8 cellular contexts compared by ENCODE assay signal in genomic region chr10:12195281-12195602, GRCh38. TPM values are rescaled to one million over a fixed set of nuclear protein-coding genes. Genes with fewer than 3 reads are reported as not detected.
DNase-seq lines count a peak whose midpoint lies in the region; ATAC-seq and TF ChIP-seq lines count a peak whose summit lies in the region.

No MANE protein-coding gene starts in this region.

- H3K36me3 ChIP-seq in heart left ventricle = peaks cover 0 to 23% (median 19%) of the 10 kb centered on the region in 9 donors
- H3K36me3 ChIP-seq in HUES6 (ENCODE audit: control insufficient read depth, insufficient read depth, low read length) = peaks cover 22% of the 10 kb centered on the region

- H3K4me1 ChIP-seq in heart left ventricle (peaks cover 0 to 55% (median 25%) of the 10 kb centered on the region in 12 donors), HUES6 (ENCODE audit: control insufficient read depth, insufficient read depth, low read length) (no peaks in the 10 kb centered on the region)

- peaks cover 4 to 10% of the 10 kb centered on the region in 2 donors for H3K36me3 Mint-ChIP-seq in naive B cell

- no peak for DNase-seq in heart left ventricle
- DNase-seq in cardiac septum (ENCODE audit: low spot score) = no peak
- peak; percentile 51 for DNase-seq in cerebellum (ENCODE audit: low spot score)
- no peak for DNase-seq in naive B cell
- no peak for DNase-seq in NCI-H226
- no peak for DNase-seq in posterior vena cava (ENCODE audit: low spot score)
- DNase-seq in AML-193 (lab: John Stamatoyannopoulos, UW) = no peak

- no peaks in the 10 kb centered on the region for H3K27me3 Mint-ChIP-seq in naive B cell

- no peak for TF ChIP-seq POLR2A in heart left ventricle (IDR thresholded peaks at IDR 0.05)

- TF ChIP-seq CTCF in heart left ventricle (IDR thresholded peaks at IDR 0.05) = no peak

- H3K9me3 ChIP-seq in heart left ventricle = no peaks in the 10 kb centered on the region
- no peaks in the 10 kb centered on the region for H3K9me3 ChIP-seq in HUES6 (ENCODE audit: control insufficient read depth, insufficient read depth, low read depth, low read length)

- ATAC-seq in heart left ventricle (no peak), naive B cell (ENCODE audit: low read depth in 2 of 2) (peak in 1 of 2 donors; percentile 4)

- H3K4me1 Mint-ChIP-seq in naive B cell = peaks cover 28 to 39% (median 36%) of the 10 kb centered on the region in 3 donors

- WGBS in heart left ventricle, 4 donors = 0 to 1% (median 1%) methylated on average over 12 of the region's 12 CpGs

- no peaks in the 10 kb centered on the region for H3K9me3 Mint-ChIP-seq in naive B cell

- intact Hi-C loops in heart left ventricle (cut with DNase I) (loop anchor here in 2 of 10 donors (2.0 to 5.0 kb wide), 2 partner anchors 64 to 68 kb away; partner anchors contain the start of gene SEC61A2 (in 1 of the 2)), cardiac septum (cut with DNase I) (loop anchor here (10.0 kb wide), 1 partner anchor 150 kb away; the partner anchor contains the start of gene UPF2), posterior vena cava (cut with DNase I) (no loop called here)

- H3K9ac ChIP-seq in HUES6 (ENCODE audit: low read length) = peak overlapping the region; percentile 94

- H3K4me3 ChIP-seq in heart left ventricle (peak overlapping the region; percentile 49 to 91 (median 77)), HUES6 (ENCODE audit: low read depth, low read length) (peak overlapping the region; percentile 88)

- H3K27ac ChIP-seq in heart left ventricle = peak overlapping the region; percentile 87 to 99 (median 92)
- peak overlapping the region; percentile 89 for H3K27ac ChIP-seq in HUES6 (ENCODE audit: low read depth, low read length)

- H3K27ac Mint-ChIP-seq in naive B cell = peak overlapping the region; percentile 95 to 100 (median 98)

- peak overlapping the region; percentile 95 to 100 (median 98) for H3K4me3 Mint-ChIP-seq in naive B cell

- H3K27me3 ChIP-seq in heart left ventricle = no peaks in the 10 kb centered on the region
- H3K27me3 ChIP-seq in HUES6 (ENCODE audit: control insufficient read depth, insufficient read depth, low read length) = no peaks in the 10 kb centered on the region

RNA-seq across cellular contexts. Expression of gene NUDT5, which starts 0.4 kb away (rescaled TPM):
- 10 to 100 TPM in 4 of 9 donors, 1 to 10 TPM in 5; 5.0 to 23.3 (median 8.9) TPM for total RNA-seq in heart left ventricle
- 10 to 100 TPM in 1 of 2 donors, 1 to 10 TPM in 1; 9.2 to 20.2 TPM for polyA plus RNA-seq in heart left ventricle
- total RNA-seq in cardiac septum = 10.5 TPM
- total RNA-seq in cerebellum = 28.7 TPM
- polyA plus RNA-seq in naive B cell (ENCODE audit: low read depth in 6 of 6) = 10 to 100 TPM; 32.1 to 65.0 (median 42.2) TPM
- total RNA-seq in posterior vena cava = 10 to 100 TPM; 22.4 to 25.2 TPM

RNA-seq across cellular contexts. Expression of gene CDC123, which starts 0.7 kb away (rescaled TPM):
- total RNA-seq in heart left ventricle (10 to 100 TPM; 40.6 to 62.0 (median 52.7) TPM), cardiac septum (44.2 TPM), cerebellum (69.6 TPM), posterior vena cava (10 to 100 TPM; 48.5 to 52.7 TPM)
- polyA plus RNA-seq in heart left ventricle (10 to 100 TPM; 21.9 to 66.3 TPM), naive B cell (ENCODE audit: low read depth in 6 of 6) (100 to 1,000 TPM in 5 of 6 donors, 10 to 100 TPM in 1; 98.5 to 184 (median 115) TPM)
